ENCODE assay signal across 11 cellular contexts in the genomic region with DNA sequence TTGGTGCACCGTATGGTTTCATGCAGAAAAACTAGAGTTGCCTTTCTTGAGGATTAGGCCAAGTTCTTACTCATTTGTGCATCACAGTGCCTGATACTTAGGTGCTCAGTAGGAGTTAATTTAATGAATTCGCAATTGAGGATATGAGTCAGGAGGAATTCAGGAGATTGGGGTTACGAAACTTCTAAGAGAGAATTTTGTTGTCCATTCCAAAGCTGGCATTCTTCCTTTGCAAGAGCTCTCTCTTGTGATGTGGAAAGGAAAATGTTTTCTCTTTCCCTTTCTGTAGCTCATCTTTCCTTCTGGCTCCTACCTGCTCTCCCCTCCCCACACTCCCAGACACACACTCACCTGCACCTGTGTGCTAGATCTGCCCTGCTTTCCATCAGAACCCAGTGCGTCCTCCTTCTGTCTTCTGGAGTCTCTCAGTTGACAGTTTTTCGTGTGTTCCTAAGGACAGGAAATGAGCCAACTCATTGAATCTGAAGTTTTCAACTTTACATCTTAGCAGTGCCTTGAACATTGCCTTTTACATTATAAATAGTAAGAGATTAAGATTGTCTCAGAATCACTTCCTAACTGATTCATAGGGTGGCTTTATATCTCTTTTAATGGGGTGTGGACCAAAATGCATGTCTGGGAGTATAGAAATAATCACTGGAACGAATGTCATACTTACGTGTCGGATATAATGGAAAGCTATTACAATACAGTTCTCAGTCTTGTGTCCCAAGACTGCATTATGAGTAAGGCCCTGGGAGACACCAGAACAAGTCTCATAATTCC. TPM values are rescaled to one million over a fixed set of nuclear protein-coding genes. Genes with fewer than 3 reads are reported as not detected.
DNase-seq lines count a peak whose midpoint lies in the region; ATAC-seq and TF ChIP-seq lines count a peak whose summit lies in the region.
"Had no signal": no experiment of that assay in that cellular context is flagged by ENCODE, and none has a peak within 500 bp of the region (broad histone marks: within the 10 kb centered on the region; RNA-seq: fewer than 3 reads in every experiment).

No MANE protein-coding gene starts in this region.

- H3K36me3 ChIP-seq in skeletal muscle satellite cell (ENCODE audit: insufficient read depth, low read length), result peaks cover 33% of the 10 kb centered on the region

- H3K4me1 Mint-ChIP-seq in activated T-cell treated with anti-CD3 and anti-CD28 coated beads, Interleukin-2, amount 50 U/mL, for 24 hours (ENCODE audit: low read depth), result no peaks in the 10 kb centered on the region

- ATAC-seq in SK-N-SH treated with all-trans-retinoic acid at 6 μM for 48 hours, result peak; percentile 90

- H3K27ac Mint-ChIP-seq in activated T-cell treated with anti-CD3 and anti-CD28 coated beads, Interleukin-2, amount 50 U/mL, for 24 hours, result no peak overlapping the region
- H3K27ac Mint-ChIP-seq: T-helper 2 cell treated with Interferon-gamma antibody and Interleukin-4, amounts not matched to agents 5 μg/mL and 100 μg/mL, for 36 hours had no signal

- H3K36me3 Mint-ChIP-seq in activated T-cell treated with anti-CD3 and anti-CD28 coated beads, Interleukin-2, amount 50 U/mL, for 24 hours (ENCODE audit: low read depth), result peaks cover 45% of the 10 kb centered on the region

- no peak for TF ChIP-seq CTCF in fibroblast of pulmonary artery (IDR thresholded peaks at IDR 0.05; ENCODE audit: low read length, missing control alignments)

- H3K4me3 ChIP-seq in fibroblast of pulmonary artery (replicated peaks; ENCODE audit: low read depth, low read length), result peak overlapping the region; percentile 53
- peak overlapping the region; percentile 64 for H3K4me3 ChIP-seq in skeletal muscle satellite cell (ENCODE audit: low read length)

- no peaks in the 10 kb centered on the region for H3K27me3 Mint-ChIP-seq in activated T-cell treated with anti-CD3 and anti-CD28 coated beads, Interleukin-2, amount 50 U/mL, for 24 hours

- no peaks in the 10 kb centered on the region for H3K27me3 ChIP-seq in skeletal muscle satellite cell (ENCODE audit: control insufficient read depth, insufficient read depth, low read length)

- H3K9me3 Mint-ChIP-seq in activated T-cell treated with anti-CD3 and anti-CD28 coated beads, Interleukin-2, amount 50 U/mL, for 24 hours, result no peaks in the 10 kb centered on the region
- H3K9me3 Mint-ChIP-seq: T-helper 2 cell treated with Interferon-gamma antibody and Interleukin-4, amounts not matched to agents 5 μg/mL and 100 μg/mL, for 36 hours had no signal

- H3K9ac ChIP-seq in skeletal muscle satellite cell (ENCODE audit: low read depth, low read length), result peak overlapping the region; percentile 75

- peaks cover 28% of the 10 kb centered on the region for H3K4me1 ChIP-seq in skeletal muscle satellite cell (ENCODE audit: control insufficient read depth, insufficient read depth, low read length)

- DNase-seq in HCEC 1CT (peak; percentile 96), fibroblast of pulmonary artery (ENCODE audit: low read depth) (peak; percentile 96), COLO668 (lab: John Stamatoyannopoulos, UW; ENCODE audit: unreplicated experiment) (no peak)
- no peak for DNase-seq in activated T-cell treated with anti-CD3 and anti-CD28 coated beads, Interleukin-2, amount 50 U/mL, for 24 hours
- no peak for DNase-seq in activated CD4-positive, CD25-positive, alpha-beta regulatory T cell (lab: John Stamatoyannopoulos, UW)
- DNase-seq: effector CD4-positive, alpha-beta T cell; islet precursor cell; NCI-H446 treated with DMSO at 0.1 percent for 48 hours had no signal

- no peaks in the 10 kb centered on the region for H3K9me3 ChIP-seq in skeletal muscle satellite cell (replicated peaks; ENCODE audit: low read length)

- H3K4me2 ChIP-seq in skeletal muscle satellite cell (ENCODE audit: low read length), result peak overlapping the region; percentile 89

- no peak overlapping the region for H3K4me3 Mint-ChIP-seq in activated T-cell treated with anti-CD3 and anti-CD28 coated beads, Interleukin-2, amount 50 U/mL, for 24 hours
- H3K4me3 Mint-ChIP-seq: T-helper 2 cell treated with Interferon-gamma antibody and Interleukin-4, amounts not matched to agents 5 μg/mL and 100 μg/mL, for 36 hours had no signal

TF ChIP-seq in SK-N-SH treated with all-trans-retinoic acid at 6 μM for 48 hours, 23 proteins besides CTCF, POLR2A, EP300 and RAD21:
- TF ChIP-seq ZFP3 (CRISPR knock-in tag; IDR thresholded peaks at IDR 0.05) (peak; percentile 89), ISL1 (CRISPR knock-in tag; IDR thresholded peaks at IDR 0.05) (peak; percentile 77), CSDC2 (CRISPR knock-in tag; IDR thresholded peaks at IDR 0.05) (no peak)
TF ChIP-seq in SK-N-SH treated with all-trans-retinoic acid at 6 μM for 48 hours: peak in this region for 2.

RNA-seq across cellular contexts. Expression of a gene that starts 19.7 kb away (rescaled TPM):
- 71.4 and 76.6 TPM in 2 replicates for total RNA-seq in skeletal muscle satellite cell (2012; rRNA removed)

RNA-seq across cellular contexts. Expression of a gene that starts 27.2 kb away (rescaled TPM):
- 25.8 and 27.4 TPM in 2 replicates for total RNA-seq in skeletal muscle satellite cell (2012; rRNA removed)

RNA-seq across cellular contexts. Expression of a gene that starts 27.3 kb away (rescaled TPM):
- 15.2 and 16.2 TPM in 2 replicates for total RNA-seq in skeletal muscle satellite cell (2012; rRNA removed)

RNA-seq across cellular contexts. Expression of a gene that starts 52.5 kb away (rescaled TPM):
- total RNA-seq in skeletal muscle satellite cell (2012; rRNA removed), result 24.9 and 26.1 TPM in 2 replicates

Comparison
In these comparisons a context has a peak if more than half of its experiments do, and no peak if none do; other contexts are left out.
1. DNase-seq: peak in HCEC 1CT (single experiment) and fibroblast of pulmonary artery (single experiment); none in activated T-cell treated with anti-CD3 and anti-CD28 coated beads, Interleukin-2, amount 50 U/mL, for 24 hours (single experiment), COLO668 (single experiment) and activated CD4-positive, CD25-positive, alpha-beta regulatory T cell (0 of 4).